ENCODE assay signal across 17 cellular contexts in genomic region chr4:53582194-53582593, GRCh38. TPM values are rescaled to one million over a fixed set of nuclear protein-coding genes. Genes with fewer than 3 reads are reported as not detected.
"Had no signal": no experiment of that assay in that cellular context is flagged by ENCODE, and none has a peak within 500 bp of the region (broad histone marks: within the 10 kb centered on the region; RNA-seq: fewer than 3 reads in every experiment).

No MANE protein-coding gene starts in this region.

- H3K4me2 ChIP-seq: smooth muscle cell had no signal

- H3K27me3 ChIP-seq: colonic mucosa, foreskin keratinocyte, right atrium auricular region, upper lobe of left lung, uterus had no signal

- H3K27ac ChIP-seq: colonic mucosa, foreskin keratinocyte, right atrium auricular region, upper lobe of left lung, uterus had no signal

- H3K9me3 ChIP-seq: colonic mucosa, right atrium auricular region, upper lobe of left lung, uterus had no signal

- DNase-seq: colonic mucosa; dermis blood vessel endothelial cell; foreskin keratinocyte; head of caudate nucleus; hippocampal formation; kidney glomerular epithelial cell; left ventricle myocardium superior; naive thymus-derived CD4-positive, alpha-beta T cell; nephron progenitor cell; posterior cingulate gyrus; stimulated activated CD4-positive, alpha-beta T cell treated with anti-CD3 and anti-CD28 coated beads, Interleukin-2, amount 100 ng/mL, for 48 hours; stimulated activated naive CD4-positive, alpha-beta T cell treated with Interleukin-2 at 50 U/mL for 16 hours; upper lobe of left lung; uterus had no signal

- H3K36me3 ChIP-seq: colonic mucosa, right atrium auricular region, upper lobe of left lung, uterus had no signal

- ATAC-seq: foreskin keratinocyte; left ventricle myocardium superior; naive thymus-derived CD4-positive, alpha-beta T cell had no signal

- H3K4me3 ChIP-seq: colonic mucosa, right atrium auricular region, smooth muscle cell, upper lobe of left lung, uterus had no signal

RNA-seq across cellular contexts. Expression of gene LNX1, which starts 9.1 kb away (rescaled TPM):
- total RNA-seq: mononuclear cell; naive thymus-derived CD4-positive, alpha-beta T cell had no signal
